In genomic region chr20:34824026-34824860, GRCh38 we compare ENCODE assay signal across 8 cellular contexts. TPM values are rescaled to one million over a fixed set of nuclear protein-coding genes. Genes with fewer than 3 reads are reported as not detected.
DNase-seq lines count a peak whose midpoint lies in the region; ATAC-seq and TF ChIP-seq lines count a peak whose summit lies in the region.

No MANE protein-coding gene starts in this region.

- ATAC-seq in HG03045 (IDR thresholded peaks at IDR 0.05; ENCODE audit: unreplicated experiment) (peak; percentile 31), HG03457 (IDR thresholded peaks at IDR 0.05; ENCODE audit: unreplicated experiment) (no peak)

- H3K27me3 ChIP-seq in layer of hippocampus (ENCODE audit: control insufficient read depth, insufficient read depth, low read length), result no peaks in the 10 kb centered on the region

- peak; percentile 82 for DNase-seq in GM10266 (ENCODE audit: extremely low spot score)
- DNase-seq in NCI-H2171 treated with DMSO at 0.1 percent for 48 hours (lab: John Stamatoyannopoulos, UW), result peak; percentile 56
- peak; percentile 31 to 53 (median 38) for DNase-seq in activated CD4-positive, CD25-positive, alpha-beta regulatory T cell (lab: John Stamatoyannopoulos, UW)
- peak; percentile 65 for DNase-seq in cerebellum (ENCODE audit: low spot score)
- peak; percentile 60 to 68 for DNase-seq in stimulated activated CD4-positive, alpha-beta T cell treated with anti-CD3 and anti-CD28 coated beads, Interleukin-2, amount 100 ng/mL, for 48 hours

- peak overlapping the region; percentile 67 for H3K27ac ChIP-seq in layer of hippocampus (ENCODE audit: low read depth, low read length)

- no peak for TF ChIP-seq CTCF in GM10266 (IDR thresholded peaks at IDR 0.05; ENCODE audit: control insufficient read depth, insufficient read depth, low read depth, missing control alignments)

RNA-seq across cellular contexts. Expression of gene NCOA6, which starts 1.2 kb away (rescaled TPM):
- total RNA-seq in cerebellum, result 24.4 TPM

RNA-seq across cellular contexts. Expression of gene GGT7, which starts 48.4 kb away (rescaled TPM):
- total RNA-seq in cerebellum, result 19.3 TPM

RNA-seq across cellular contexts. Expression of gene ACSS2, which starts 52.2 kb away (rescaled TPM):
- 14.3 TPM for total RNA-seq in cerebellum
